33 cellular contexts compared by ENCODE assay signal in the genomic region with DNA sequence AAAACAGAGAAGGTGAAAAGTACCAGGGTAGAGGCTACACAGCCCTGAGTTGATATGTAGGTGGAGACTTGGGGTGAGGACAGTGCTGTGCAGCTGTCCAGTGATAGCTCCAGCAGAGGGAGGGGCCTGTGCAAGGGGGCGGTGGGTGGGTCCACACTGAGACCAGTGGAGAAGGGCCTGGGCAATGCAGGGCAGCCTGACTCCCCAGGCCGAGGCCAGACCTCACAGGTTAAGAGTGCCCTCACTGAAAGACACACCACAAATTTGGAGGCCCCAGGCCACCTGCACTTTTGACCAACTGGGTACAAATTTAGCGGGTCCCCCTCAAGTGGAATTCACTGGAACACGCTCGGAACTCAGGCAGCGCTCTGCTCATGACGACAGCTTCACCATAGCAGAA. TPM values are rescaled to one million over a fixed set of nuclear protein-coding genes. Genes with fewer than 3 reads are reported as not detected.
"Had no signal": no experiment of that assay in that cellular context is flagged by ENCODE, and none has a peak within 500 bp of the region (broad histone marks: within the 10 kb centered on the region; RNA-seq: fewer than 3 reads in every experiment).

No MANE protein-coding gene starts in this region.

- H3K27ac ChIP-seq: cardiac muscle cell, PC-9, RWPE1, VCaP had no signal

- H3K4me1 Mint-ChIP-seq: activated naive CD4-positive, alpha-beta T cell treated with anti-CD3 and anti-CD28 coated beads, Interleukin-2, amount 10 ng/mL, durations not matched to agents 7 days and 5 days had no signal

- H3K9me3 Mint-ChIP-seq: activated CD4-positive, alpha-beta memory T cell treated with anti-CD3 and anti-CD28 coated beads, Interleukin-2, amount 10 ng/mL, durations not matched to agents 7 days and 5 days; activated naive CD4-positive, alpha-beta T cell treated with anti-CD3 and anti-CD28 coated beads, Interleukin-2, amount 10 ng/mL, durations not matched to agents 7 days and 5 days; activated T-cell treated with anti-CD3 and anti-CD28 coated beads, Interleukin-2, amount 50 U/mL, for 24 hours; activated T-helper 2 cell treated with anti-CD3 and anti-CD28 coated beads, Interferon-gamma antibody, Interleukin-2, Interleukin-4, amounts not matched to agents 10 μg/mL and 5 μg/mL and 100 μg/mL, durations not matched to agents 14 hours and 24 hours and 36 hours had no signal

- H3K4me3 Mint-ChIP-seq: activated CD4-positive, alpha-beta memory T cell treated with anti-CD3 and anti-CD28 coated beads, Interleukin-2, amount 10 ng/mL, durations not matched to agents 7 days and 5 days; activated naive CD4-positive, alpha-beta T cell treated with anti-CD3 and anti-CD28 coated beads, Interleukin-2, amount 10 ng/mL, durations not matched to agents 7 days and 5 days; activated naive CD8-positive, alpha-beta T cell; activated T-cell treated with anti-CD3 and anti-CD28 coated beads, Interleukin-2, amount 50 U/mL, for 24 hours had no signal

- H3K36me3 Mint-ChIP-seq: activated naive CD4-positive, alpha-beta T cell treated with anti-CD3 and anti-CD28 coated beads, Interleukin-2, amount 10 ng/mL, durations not matched to agents 7 days and 5 days; activated naive CD8-positive, alpha-beta T cell had no signal

- H3K27ac Mint-ChIP-seq: activated CD4-positive, alpha-beta memory T cell treated with anti-CD3 and anti-CD28 coated beads, Interleukin-2, amount 10 ng/mL, durations not matched to agents 7 days and 5 days; activated naive CD4-positive, alpha-beta T cell treated with anti-CD3 and anti-CD28 coated beads, Interleukin-2, amount 10 ng/mL, durations not matched to agents 7 days and 5 days; activated naive CD8-positive, alpha-beta T cell; activated T-cell treated with anti-CD3 and anti-CD28 coated beads, Interleukin-2, amount 50 U/mL, for 24 hours; activated T-helper 2 cell treated with anti-CD3 and anti-CD28 coated beads, Interferon-gamma antibody, Interleukin-2, Interleukin-4, amounts not matched to agents 10 μg/mL and 5 μg/mL and 100 μg/mL, durations not matched to agents 14 hours and 24 hours and 36 hours had no signal

- FAIRE-seq: RCC 7860 had no signal

- H3K4me3 ChIP-seq: cardiac muscle cell, PC-9 had no signal

- H3K36me3 ChIP-seq: cardiac muscle cell had no signal

- DNase-seq: activated CD4-positive, alpha-beta memory T cell treated with anti-CD3 and anti-CD28 coated beads, Interleukin-2, amount 10 ng/mL, durations not matched to agents 7 days and 5 days; activated CD4-positive, alpha-beta T cell treated with anti-CD3 and anti-CD28 coated beads for 1 hour; activated CD4-positive, alpha-beta T cell treated with anti-CD3 and anti-CD28 coated beads for 48 hours; activated CD4-positive, CD25-positive, alpha-beta regulatory T cell; activated CD8-positive, alpha-beta memory T cell treated with anti-CD3 and anti-CD28 coated beads for 24 hours; activated gamma-delta T cell; activated naive CD4-positive, alpha-beta T cell treated with anti-CD3 and anti-CD28 coated beads, Interleukin-2, amount 10 ng/mL, durations not matched to agents 7 days and 5 days; activated T-cell treated with anti-CD3 and anti-CD28 coated beads, Interleukin-2, amount 50 U/mL, for 24 hours; amniotic stem cell; NCI-H1092 treated with DMSO at 0.1 percent for 48 hours; NCI-H1417; NCI-H146; NCI-H187; NCI-H2029 treated with DMSO at 0.1 percent for 48 hours; NCI-H2107; NCI-H2171; NCI-H510A; NCI-H526; NCI-H748 treated with DMSO at 0.1 percent for 48 hours; NK-92 treated with Interleukin-12 subunit alpha and Interleukin-12 subunit beta, amount 100 ng/mL, for 24 hours; PC-9; Right ventricle myocardium superior; SW 1271; T-helper 1 cell; T-helper 2 cell; T-helper 9 cell had no signal

RNA-seq across cellular contexts. Expression of a gene that starts 6.7 kb away (rescaled TPM):
- total RNA-seq: M059J had no signal
